Comparison of ENCODE assay signal across 8 cellular contexts in genomic region chr11:20353829-20354434, GRCh38. TPM values are rescaled to one million over a fixed set of nuclear protein-coding genes. Genes with fewer than 3 reads are reported as not detected.
A peak's percentile ranks its signal among the peaks of the same experiment; 100 is the strongest.
DNase-seq lines count a peak whose midpoint lies in the region; ATAC-seq, FAIRE-seq and TF ChIP-seq lines count a peak whose summit lies in the region.

No MANE protein-coding gene starts in this region.

- no peak for ATAC-seq in GM19324 (IDR thresholded peaks at IDR 0.05; ENCODE audit: low FRiP score, unreplicated experiment)

- peak; percentile 91 for TF ChIP-seq CTCF in C4-2B (conservative IDR thresholded peaks at IDR 0.05)
- peak; percentile 89 for TF ChIP-seq CTCF in LNCaP clone FGC (IDR thresholded peaks at IDR 0.05; ENCODE audit: control insufficient read depth, extremely low read depth, insufficient read depth)
- peak; percentile 90 for TF ChIP-seq CTCF in fibroblast of villous mesenchyme (IDR thresholded peaks at IDR 0.05; ENCODE audit: insufficient read depth, low read depth, low read length)

- intact Hi-C loops in posterior cingulate gyrus (cut with DNase I): loop anchor here (2.0 to 10.0 kb wide), 3 partner anchors 225 to 439 kb away; no protein-coding TSS in a partner anchor

- H3K4me3 ChIP-seq in LNCaP clone FGC (ENCODE audit: low read depth, low read length): no peak overlapping the region
- no peak overlapping the region for H3K4me3 ChIP-seq in fibroblast of villous mesenchyme (ENCODE audit: low read depth, low read length)

- DNase-seq in GM12891 (ENCODE audit: insufficient read length, low spot score): no peak
- DNase-seq in LNCaP clone FGC (ENCODE audit: low read depth): no peak
- peak; percentile 8 for DNase-seq in T-helper 9 cell
- DNase-seq in fibroblast of villous mesenchyme (ENCODE audit: low read depth): peak; percentile 45
- DNase-seq in posterior cingulate gyrus: peak in 7 of 10 donors; percentile 37 to 86 (median 55)
- DNase-seq in epidermal melanocyte (ENCODE audit: insufficient read length, low spot score): no peak

- FAIRE-seq in GM12891 (lab: Jason Lieb, UNC): peak; percentile 81

- TF ChIP-seq POLR2A in GM12891 (IDR thresholded peaks at IDR 0.05; ENCODE audit: low read depth, low read length): no peak

- no peak overlapping the region for H3K27ac ChIP-seq in C4-2B

TF ChIP-seq in GM12891, 5 proteins besides CTCF, POLR2A, EP300 and RAD21:
- TF ChIP-seq PAX5 (IDR thresholded peaks at IDR 0.05; ENCODE audit: insufficient read depth, low read length, severe bottlenecking) (no peak), POU2F2 (IDR thresholded peaks at IDR 0.05; ENCODE audit: low read depth, low read length) (no peak)

RNA-seq across cellular contexts. Expression of gene HTATIP2, which starts 9.6 kb away (rescaled TPM):
- 18.9 TPM for polyA plus RNA-seq in GM12891 (2012; ENCODE audit: low read depth, missing spikeins)
- total RNA-seq in fibroblast of villous mesenchyme: 36.3 and 44.8 TPM in 2 replicates

RNA-seq across cellular contexts. Expression of gene PRMT3, which starts 33.6 kb away (rescaled TPM):
- polyA plus RNA-seq in GM12891 (2012; ENCODE audit: low read depth, missing spikeins): 8.9 TPM
- total RNA-seq in fibroblast of villous mesenchyme: 13.0 and 15.5 TPM in 2 replicates

Comparison
In these comparisons a context has a peak if more than half of its experiments do, and no peak if none do; other contexts are left out.
1. DNase-seq: peak in T-helper 9 cell (single experiment), fibroblast of villous mesenchyme (single experiment) and posterior cingulate gyrus (7 of 10); none in GM12891 (single experiment), LNCaP clone FGC (single experiment) and epidermal melanocyte (single experiment).
2. Peak in every context shown above with its lines, with median percentiles within 50 percentile points of each other: CTCF ChIP-seq.